In the genomic region with DNA sequence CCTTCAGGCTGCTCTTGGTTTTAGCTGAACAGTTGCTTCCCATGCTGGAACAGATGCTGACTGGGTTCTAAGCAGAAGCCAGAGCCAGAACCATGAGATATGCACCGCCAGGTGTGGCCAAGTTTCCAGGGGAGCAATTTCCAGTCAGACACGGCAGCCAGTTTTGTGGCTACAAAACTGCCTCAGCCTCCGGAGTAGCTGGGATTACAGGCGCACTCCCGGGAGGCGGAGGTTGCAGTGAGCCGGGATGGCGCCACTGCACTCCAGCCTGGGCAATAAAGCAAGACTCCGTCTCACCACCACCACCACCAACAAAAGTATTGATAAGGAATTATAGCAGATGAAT, we compare ENCODE assay signal across 8 cellular contexts. TPM values are rescaled to one million over a fixed set of nuclear protein-coding genes. Genes with fewer than 3 reads are reported as not detected.
DNase-seq lines count a peak whose midpoint lies in the region; ATAC-seq and TF ChIP-seq lines count a peak whose summit lies in the region.

No MANE protein-coding gene starts in this region.

- H2AFZ ChIP-seq in SU-DHL-6 (ENCODE audit: low read depth, low read length, severe bottlenecking) (peak overlapping the region; percentile 79), parathyroid adenoma (peak overlapping the region; percentile 96)

- no peaks in the 10 kb centered on the region for H3K36me3 ChIP-seq in A673 (ENCODE audit: insufficient read depth, low read length, poor library complexity, severe bottlenecking)
- H3K36me3 ChIP-seq in GM06990 (ENCODE audit: control insufficient read depth, insufficient read depth, low read length), result no peaks in the 10 kb centered on the region
- H3K36me3 ChIP-seq in SU-DHL-6 (ENCODE audit: low read length), result no peaks in the 10 kb centered on the region
- H3K36me3 ChIP-seq in parathyroid adenoma (ENCODE audit: control insufficient read depth, insufficient read depth, low read length), result no peaks in the 10 kb centered on the region

- H3K27me3 ChIP-seq in A673 (replicated peaks; ENCODE audit: insufficient read depth, low read depth, low read length, poor library complexity) (no peaks in the 10 kb centered on the region), GM06990 (replicated peaks; ENCODE audit: control insufficient read depth, insufficient read depth, low read length) (no peaks in the 10 kb centered on the region), SU-DHL-6 (ENCODE audit: low read length) (no peaks in the 10 kb centered on the region), parathyroid adenoma (ENCODE audit: control insufficient read depth, insufficient read depth, low read length) (no peaks in the 10 kb centered on the region)

- H3K4me2 ChIP-seq in SU-DHL-6 (ENCODE audit: low read depth, low read length, poor library complexity, severe bottlenecking) (peak overlapping the region; percentile 82), parathyroid adenoma (ENCODE audit: low read length) (peak overlapping the region; percentile 97)

- no peak for ATAC-seq in HG02981 (IDR thresholded peaks at IDR 0.05; ENCODE audit: unreplicated experiment)
- ATAC-seq in HG03565 (IDR thresholded peaks at IDR 0.05; ENCODE audit: unreplicated experiment), result no peak

- peak overlapping the region; percentile 66 for H3K4me3 ChIP-seq in A673 (ENCODE audit: low read depth, low read length, poor library complexity, severe bottlenecking)
- H3K4me3 ChIP-seq in GM06990 (replicated peaks; ENCODE audit: low read depth, low read length), result peak overlapping the region; percentile 95
- H3K4me3 ChIP-seq in SU-DHL-6 (ENCODE audit: insufficient read depth, low read length, poor library complexity, severe bottlenecking), result peak overlapping the region; percentile 78
- H3K4me3 ChIP-seq in fibroblast of the aortic adventitia (ENCODE audit: low read depth, low read length), result peak overlapping the region; percentile 98
- H3K4me3 ChIP-seq in parathyroid adenoma (ENCODE audit: low read depth, low read length), result peak overlapping the region; percentile 92

- CTCF ChIA-PET in A673 (lab: Charles Lee), result no interaction called here

- H3K27ac ChIP-seq in A673 (ENCODE audit: low read depth, low read length, poor library complexity, severe bottlenecking) (peak overlapping the region; percentile 47), SU-DHL-6 (ENCODE audit: low read depth, low read length) (peak overlapping the region; percentile 77), parathyroid adenoma (peak overlapping the region; percentile 87)

- H3K4me1 ChIP-seq in A673 (ENCODE audit: insufficient read depth, low read length, poor library complexity, severe bottlenecking), result peaks cover 9% of the 10 kb centered on the region
- H3K4me1 ChIP-seq in parathyroid adenoma, result peaks cover 4% of the 10 kb centered on the region

- no peaks in the 10 kb centered on the region for H4K20me1 ChIP-seq in SU-DHL-6 (ENCODE audit: low read depth, low read length)

- H3K79me2 ChIP-seq in SU-DHL-6 (ENCODE audit: insufficient read depth, low read length) (no peaks in the 10 kb centered on the region), parathyroid adenoma (no peaks in the 10 kb centered on the region)

- H3K9ac ChIP-seq in SU-DHL-6 (ENCODE audit: low read length) (peak overlapping the region; percentile 69), parathyroid adenoma (no peak overlapping the region)

- TF ChIP-seq CTCF in A673 (conservative IDR thresholded peaks at IDR 0.05; ENCODE audit: low read depth, low read length) (no peak), GM06990 (IDR thresholded peaks at IDR 0.05; ENCODE audit: insufficient read depth, low read length, poor library complexity, severe bottlenecking) (no peak), SU-DHL-6 (IDR thresholded peaks at IDR 0.05; ENCODE audit: insufficient read depth, low read length, poor library complexity, severe bottlenecking) (no peak), fibroblast of the aortic adventitia (IDR thresholded peaks at IDR 0.05; ENCODE audit: insufficient read depth, low read length) (no peak), parathyroid adenoma (IDR thresholded peaks at IDR 0.05) (no peak)

- no peaks in the 10 kb centered on the region for H3K9me3 ChIP-seq in A673 (ENCODE audit: low read depth, low read length, poor library complexity, severe bottlenecking)
- H3K9me3 ChIP-seq in SU-DHL-6 (ENCODE audit: insufficient read depth, low read length), result no peaks in the 10 kb centered on the region
- no peaks in the 10 kb centered on the region for H3K9me3 ChIP-seq in parathyroid adenoma (ENCODE audit: control insufficient read depth, low read length)

- no TSS peak for BruUV-seq in A673 (replicated peaks; lab: Mats Ljungman, UMichigan)

- POLR2A ChIA-PET in A673 (lab: Charles Lee; ENCODE audit: low non-redundant PET), result no interaction called here

- intact Hi-C loops in A673 (cut with micrococcal nuclease; ENCODE audit: unreplicated experiment), result no loop called here

- H3K9me2 ChIP-seq in SU-DHL-6 (replicated peaks; ENCODE audit: insufficient read depth, low read length), result no peaks in the 10 kb centered on the region

- DNase-seq in A673 (ENCODE audit: low spot score) (no peak), GM06990 (ENCODE audit: extremely low read depth, insufficient read length) (no peak), fibroblast of the aortic adventitia (ENCODE audit: low read depth) (no peak)
- no peak for DNase-seq in stimulated activated CD4-positive, alpha-beta T cell treated with anti-CD3 and anti-CD28 coated beads, Interleukin-4, amount 100 ng/mL, for 1 hour

- H3F3A ChIP-seq in SU-DHL-6 (ENCODE audit: insufficient read depth), result 0 out of 2 replicates have a peak, but pooled peaks cover 3% of the 10 kb centered on the region

RNA-seq across cellular contexts. Expression of a gene that starts 1.3 kb away (rescaled TPM):
- total RNA-seq in A673 (2021), result 12.8 and 14.9 TPM in 2 replicates
- 7.6 and 8.1 TPM in 2 replicates for total RNA-seq in fibroblast of the aortic adventitia (ENCODE audit: low replicate concordance)

RNA-seq across cellular contexts. Expression of a gene that starts 33.3 kb away (rescaled TPM):
- total RNA-seq in A673 (2021) (329 and 348 TPM in 2 replicates), fibroblast of the aortic adventitia (ENCODE audit: low replicate concordance) (145 and 179 TPM in 2 replicates)

RNA-seq across cellular contexts. Expression of a gene that starts 50.3 kb away (rescaled TPM):
- total RNA-seq in A673 (2021), result 35.0 and 41.4 TPM in 2 replicates
- 60.7 and 126 TPM in 2 replicates for total RNA-seq in fibroblast of the aortic adventitia (ENCODE audit: low replicate concordance)
